ENCODE assay signal across 17 cellular contexts in genomic region chr1:200183637-200184036, GRCh38.
DNase-seq lines count a peak whose midpoint lies in the region; ATAC-seq, FAIRE-seq and TF ChIP-seq lines count a peak whose summit lies in the region.
"Had no signal": no experiment of that assay in that cellular context is flagged by ENCODE, and none has a peak within 500 bp of the region (broad histone marks: within the 10 kb centered on the region; RNA-seq: fewer than 3 reads in every experiment).

No MANE protein-coding gene starts in this region.

- H2AFZ ChIP-seq in H9 (ENCODE audit: low read length): no peak overlapping the region

- no peak for FAIRE-seq in A549 (lab: Jason Lieb, UNC)
- FAIRE-seq: islet of Langerhans, TTC549 had no signal

- no peak for TF ChIP-seq EP300 in A549 (IDR thresholded peaks at IDR 0.05)

- no peaks in the 10 kb centered on the region for H3K9me3 ChIP-seq in A549
- no peaks in the 10 kb centered on the region for H3K9me3 ChIP-seq in lower lobe of right lung
- no peaks in the 10 kb centered on the region for H3K9me3 ChIP-seq in tibial artery
- H3K9me3 ChIP-seq in H9 (ENCODE audit: control insufficient read depth, low read depth, low read length): no peaks in the 10 kb centered on the region
- H3K9me3 ChIP-seq: suprapubic skin had no signal

- H3K14ac ChIP-seq in H9 (ENCODE audit: insufficient read depth, low read length): no peak overlapping the region

- no peak overlapping the region for H3K9ac ChIP-seq in H9 (ENCODE audit: extremely low read depth, insufficient read length, low read length)

- 50% methylated on average over 2 of the region's 2 CpGs for WGBS in A549 (ENCODE audit: missing lambda C conversion rate)
- no CpG with 5 or more reads among the region's 2 CpGs for whole genome bisulfite sequencing in H9 (ENCODE audit: extremely low coverage, insufficient read length, low lambda C conversion rate)

- H3K9me3 Mint-ChIP-seq in Calu3 (ENCODE audit: low read depth, unreplicated experiment) (peaks cover 5% of the 10 kb centered on the region), H9 (peaks cover 21 to 36% of the 10 kb centered on the region in 2 experiments)

- no peak for TF ChIP-seq RAD21 in A549 (conservative IDR thresholded peaks at IDR 0.05 in 1 of 2, IDR thresholded peaks at IDR 0.05 in 1 of 2)

- H3K4me2 ChIP-seq in A549: peak overlapping the region; percentile 58
- H3K4me2 ChIP-seq in H9 (ENCODE audit: insufficient read depth, insufficient read length, low read length): no peak overlapping the region

- no peak overlapping the region for H3T11ph ChIP-seq in H9 (ENCODE audit: low read length)

- H4K8ac ChIP-seq in H9 (replicated peaks; ENCODE audit: insufficient read length, low read depth, low read length): no peak overlapping the region

- CTCF ChIA-PET in A549 (lab: Yijun Ruan, JAX) (interaction anchor here (0.6 to 1.2 kb wide), 5 partner anchors 48 to 329 kb away, joined by 3 to 4 read pairs (median 3); no protein-coding TSS in a partner anchor), Calu3 (lab: Charles Lee) (interaction anchor here (0.7 to 0.9 kb wide), 4 partner anchors 15 to 299 kb away, joined by 3 to 6 read pairs (median 4); no protein-coding TSS in a partner anchor)

- H2BK120ac ChIP-seq in H9 (ENCODE audit: low read depth, low read length, poor library complexity, severe bottlenecking): no peak overlapping the region

- no peak overlapping the region for H3K4ac ChIP-seq in H9 (ENCODE audit: low read depth, low read length)

- POLR2A ChIA-PET in A549 (lab: Yijun Ruan, JAX): interaction anchor here (0.7 to 0.8 kb wide), 3 partner anchors 46 to 155 kb away, joined by 3 read pairs; no protein-coding TSS in a partner anchor

- no peak overlapping the region for H3K4me3 ChIP-seq in A549
- no peak overlapping the region for H3K4me3 ChIP-seq in lower lobe of right lung
- H3K4me3 ChIP-seq in tibial artery: no peak overlapping the region
- H3K4me3 ChIP-seq: coronary artery, lung, suprapubic skin had no signal

- no peak overlapping the region for H2AK5ac ChIP-seq in H9 (ENCODE audit: insufficient read length, low read length)

- H3K36me3 ChIP-seq in lower lobe of right lung: no peaks in the 10 kb centered on the region
- H3K36me3 ChIP-seq in tibial artery: no peaks in the 10 kb centered on the region
- H3K36me3 ChIP-seq: suprapubic skin had no signal

- H3K23ac ChIP-seq in H9 (ENCODE audit: insufficient read length, low read depth, low read length): no peak overlapping the region

- no peak overlapping the region for H2BK5ac ChIP-seq in H9 (ENCODE audit: insufficient read length, low read length)

- H3K27me3 ChIP-seq in lower lobe of right lung (ENCODE audit: low read depth) (no peaks in the 10 kb centered on the region), tibial artery (no peaks in the 10 kb centered on the region), H9 (ENCODE audit: insufficient read depth, low read length) (no peaks in the 10 kb centered on the region)
- H3K27me3 ChIP-seq: suprapubic skin had no signal

- no peak overlapping the region for H3K18ac ChIP-seq in H9 (ENCODE audit: insufficient read length, low read depth, low read length)

- no peak for DNase-seq in A549 (ENCODE audit: low read depth in 1 of 2, low spot score in 1 of 2)
- no peak for DNase-seq in Calu3
- no peak for DNase-seq in lower lobe of right lung
- no peak for DNase-seq in activated CD4-positive, alpha-beta T cell treated with anti-CD3 and anti-CD28 coated beads for 48 hours
- DNase-seq in amygdala (lab: John Stamatoyannopoulos, UW): no peak
- DNase-seq in tibial artery: no peak
- no peak for DNase-seq in H9
- DNase-seq: activated CD4-positive, alpha-beta T cell treated with anti-CD3 and anti-CD28 coated beads for 4 hours; activated CD8-positive, alpha-beta memory T cell treated with anti-CD3 and anti-CD28 coated beads, Interleukin-2, amount 10 ng/mL, durations not matched to agents 7 days and 5 days had no signal

- H3K36me3 Mint-ChIP-seq in Calu3 (ENCODE audit: insufficient read depth, unreplicated experiment) (peaks cover 4% of the 10 kb centered on the region), H9 (ENCODE audit: insufficient read depth in 1 of 3, low read depth in 3 of 3) (peaks cover 21 to 26% (median 21%) of the 10 kb centered on the region in 3 experiments)
- H3K36me3 Mint-ChIP-seq: activated CD8-positive, alpha-beta memory T cell treated with anti-CD3 and anti-CD28 coated beads, Interleukin-2, amount 10 ng/mL, durations not matched to agents 7 days and 5 days; activated naive CD8-positive, alpha-beta T cell had no signal

- H3K23me2 ChIP-seq in H9 (ENCODE audit: insufficient read length, low read depth, low read length, poor library complexity, severe bottlenecking): no peaks in the 10 kb centered on the region

- intact Hi-C loops in Calu3 (cut with micrococcal nuclease; ENCODE audit: unreplicated experiment): loop anchor here (10.0 kb wide), 1 partner anchor 229 kb away; no protein-coding TSS in a partner anchor
- intact Hi-C loops in lower lobe of right lung (cut with DNase I): no loop called here
- intact Hi-C loops in tibial artery (cut with DNase I; ENCODE audit: low total_unique reads): no loop called here

- no peak for ATAC-seq in A549
- ATAC-seq in lower lobe of right lung: no peak
- ATAC-seq: activated CD8-positive, alpha-beta memory T cell treated with anti-CD3 and anti-CD28 coated beads, Interleukin-2, amount 10 ng/mL, durations not matched to agents 7 days and 5 days; activated T-helper 17 cell treated with anti-CD3 and anti-CD28 coated beads, Interleukin-2, amount 50 U/mL, for 72 hours had no signal

- peak overlapping the region; percentile 20 for H3K27ac Mint-ChIP-seq in Calu3 (ENCODE audit: unreplicated experiment)
- no peak overlapping the region for H3K27ac Mint-ChIP-seq in H9
- H3K27ac Mint-ChIP-seq: activated CD8-positive, alpha-beta memory T cell treated with anti-CD3 and anti-CD28 coated beads, Interleukin-2, amount 10 ng/mL, durations not matched to agents 7 days and 5 days; activated naive CD8-positive, alpha-beta T cell; activated T-helper 17 cell treated with anti-CD3 and anti-CD28 coated beads, Interleukin-2, amount 50 U/mL, for 72 hours had no signal

- H2BK15ac ChIP-seq in H9 (ENCODE audit: low read depth, low read length): no peak overlapping the region

- TF ChIP-seq POLR2A in A549 (IDR thresholded peaks at IDR 0.05; ENCODE audit: low read length): no peak

- H3K27me3 Mint-ChIP-seq in Calu3 (ENCODE audit: unreplicated experiment) (no peaks in the 10 kb centered on the region), H9 (ENCODE audit: low read depth) (no peaks in the 10 kb centered on the region)

- no peak overlapping the region for H2BK12ac ChIP-seq in H9 (ENCODE audit: insufficient read length, low read depth, low read length)

- no peaks in the 10 kb centered on the region for H4K20me1 ChIP-seq in H9 (ENCODE audit: control insufficient read depth, insufficient read depth, insufficient read length)

- peaks cover 52% of the 10 kb centered on the region for H3K4me1 Mint-ChIP-seq in Calu3 (ENCODE audit: low read depth, unreplicated experiment)
- H3K4me1 Mint-ChIP-seq in H9: no peaks in the 10 kb centered on the region
- H3K4me1 Mint-ChIP-seq: activated CD8-positive, alpha-beta memory T cell treated with anti-CD3 and anti-CD28 coated beads, Interleukin-2, amount 10 ng/mL, durations not matched to agents 7 days and 5 days; activated T-helper 17 cell treated with anti-CD3 and anti-CD28 coated beads, Interleukin-2, amount 50 U/mL, for 72 hours had no signal

- H3K27ac ChIP-seq in A549: peak overlapping the region; percentile 54 to 67
- H3K27ac ChIP-seq in VCaP: peak overlapping the region; percentile 51
- H3K27ac ChIP-seq in lower lobe of right lung: peak overlapping the region; percentile 26
- no peak overlapping the region for H3K27ac ChIP-seq in tibial artery
- no peak overlapping the region for H3K27ac ChIP-seq in H9 (ENCODE audit: insufficient read length, low read depth, low read length)
- H3K27ac ChIP-seq: coronary artery, suprapubic skin had no signal

- TF ChIP-seq CTCF in A549 (IDR thresholded peaks at IDR 0.05) (no peak), Calu3 (IDR thresholded peaks at IDR 0.05; ENCODE audit: unreplicated experiment) (no peak), VCaP (conservative IDR thresholded peaks at IDR 0.05) (no peak), lower lobe of right lung (IDR thresholded peaks at IDR 0.05) (no peak), tibial artery (IDR thresholded peaks at IDR 0.05) (no peak), H9 (conservative IDR thresholded peaks at IDR 0.05) (no peak)

- H3K4me3 Mint-ChIP-seq in Calu3 (ENCODE audit: low read depth, unreplicated experiment) (no peak overlapping the region), H9 (no peak overlapping the region)
- H3K4me3 Mint-ChIP-seq: activated CD8-positive, alpha-beta memory T cell treated with anti-CD3 and anti-CD28 coated beads, Interleukin-2, amount 10 ng/mL, durations not matched to agents 7 days and 5 days; activated naive CD8-positive, alpha-beta T cell; activated T-helper 17 cell treated with anti-CD3 and anti-CD28 coated beads, Interleukin-2, amount 50 U/mL, for 72 hours had no signal

- H3K4me1 ChIP-seq in A549 (peaks cover 68% of the 10 kb centered on the region), lower lobe of right lung (peaks cover 13% of the 10 kb centered on the region), tibial artery (no peaks in the 10 kb centered on the region), H9 (ENCODE audit: insufficient read depth, low read length) (no peaks in the 10 kb centered on the region)
- H3K4me1 ChIP-seq: suprapubic skin had no signal

- no peaks in the 10 kb centered on the region for H3K79me1 ChIP-seq in H9 (ENCODE audit: insufficient read depth, low read depth, low read length, poor library complexity, severe bottlenecking)

- no peak overlapping the region for H4K91ac ChIP-seq in H9 (ENCODE audit: insufficient read length, low read depth, low read length)

- H4K5ac ChIP-seq in H9 (ENCODE audit: insufficient read length, low read depth, low read length): no peak overlapping the region

- H2BK20ac ChIP-seq in H9 (ENCODE audit: low read depth, low read length, poor library complexity, severe bottlenecking): no peak overlapping the region

- no peaks in the 10 kb centered on the region for H3K79me2 ChIP-seq in H9 (ENCODE audit: insufficient read depth, low read length)

- BruUV-seq in Calu3 (replicated peaks; lab: Mats Ljungman, UMichigan): no TSS peak

- H3K56ac ChIP-seq in H9 (ENCODE audit: insufficient read length, low read depth, low read length): no peak overlapping the region

Comparison
In these comparisons a context has a peak if more than half of its experiments do, and no peak if none do; other contexts are left out.
1. H3K27ac ChIP-seq: peak in A549 (2 of 2), VCaP (single experiment) and lower lobe of right lung (single experiment); none in tibial artery (0 of 2) and H9 (single experiment).